1 cellular context compared by ENCODE assay signal in genomic region chr3:61913657-61914056, GRCh38.
TF ChIP-seq lines count a peak whose summit lies in the region.

No MANE protein-coding gene starts in this region.

TF ChIP-seq in GM23338, 12 proteins besides CTCF, POLR2A, EP300 and RAD21 (continued from another document):
- TF ChIP-seq REST (IDR thresholded peaks at IDR 0.05; ENCODE audit: unreplicated experiment) (no peak), CREB1 (CRISPR knock-in tag; IDR thresholded peaks at IDR 0.05; ENCODE audit: low read depth) (no peak)
